18 cellular contexts compared by ENCODE assay signal in genomic region chr1:29789910-29790247, GRCh38.
"Had no signal": no experiment of that assay in that cellular context is flagged by ENCODE, and none has a peak within 500 bp of the region (broad histone marks: within the 10 kb centered on the region; RNA-seq: fewer than 3 reads in every experiment).

No MANE protein-coding gene starts in this region.

- H3K4me1 ChIP-seq: adrenal gland, breast epithelium, tibial artery had no signal

- H3K4me3 ChIP-seq: adrenal gland, breast epithelium, tibial artery had no signal

- DNase-seq: activated CD4-positive, alpha-beta T cell treated with anti-CD3 and anti-CD28 coated beads, Interleukin-2, amount 10 ng/mL, durations not matched to agents 7 days and 5 days; activated gamma-delta T cell treated with Interleukin-2 at 50 U/mL for 16 hours; dermis blood vessel endothelial cell; effector memory CD8-positive, alpha-beta T cell; foreskin melanocyte; glutamatergic neuron; hippocampal formation; islet precursor cell; stimulated activated naive CD8-positive, alpha-beta T cell treated with anti-CD3 and anti-CD28 coated beads, Interleukin-15, Interleukin-2, amounts not matched to agents 100 U/mL and 50 U/mL, for 24 hours; tibial artery had no signal

- H3K36me3 ChIP-seq: adrenal gland, breast epithelium, tibial artery had no signal

- FAIRE-seq: astrocyte, urothelium cell line had no signal

- ATAC-seq: activated CD4-positive, CD25-positive, alpha-beta regulatory T cell treated with anti-CD3 and anti-CD28 coated beads, Interleukin-2, amount 50 U/mL, for 24 hours; activated naive CD4-positive, alpha-beta T cell treated with anti-CD3 and anti-CD28 coated beads, Interleukin-2, amount 50 U/mL, for 72 hours; effector memory CD8-positive, alpha-beta T cell; left lobe of liver; right cardiac atrium; stimulated activated naive CD8-positive, alpha-beta T cell treated with anti-CD3 and anti-CD28 coated beads, Interleukin-15, Interleukin-2, amounts not matched to agents 100 U/mL and 50 U/mL, for 24 hours had no signal

- H3K9me3 ChIP-seq: adrenal gland, breast epithelium, tibial artery had no signal

- H3K27ac ChIP-seq: adrenal gland, breast epithelium, tibial artery had no signal

- H3K27me3 ChIP-seq: adrenal gland, breast epithelium had no signal
